In the genomic region with DNA sequence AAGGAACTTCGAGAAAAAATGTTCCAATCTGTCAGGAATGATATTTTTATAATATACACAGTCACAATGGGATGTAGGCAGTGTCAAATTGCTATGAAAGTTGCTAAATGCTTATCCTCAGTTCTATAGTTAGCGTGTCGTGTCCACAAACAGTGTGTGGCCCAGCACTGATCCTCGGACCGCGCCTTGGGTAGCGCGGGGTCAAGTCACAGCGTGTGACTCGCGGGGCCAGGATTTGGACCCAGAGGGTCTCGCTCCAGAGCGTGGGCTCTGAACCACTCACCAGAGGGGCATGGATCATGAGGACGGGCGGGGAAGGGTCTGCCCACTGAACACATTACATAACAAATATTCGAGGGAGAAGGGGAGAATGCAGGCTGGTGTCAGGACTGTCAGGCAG, we compare ENCODE assay signal across 23 cellular contexts.
DNase-seq lines count a peak whose midpoint lies in the region; ATAC-seq and TF ChIP-seq lines count a peak whose summit lies in the region.
"Had no signal": no experiment of that assay in that cellular context is flagged by ENCODE, and none has a peak within 500 bp of the region (broad histone marks: within the 10 kb centered on the region; RNA-seq: fewer than 3 reads in every experiment).

No MANE protein-coding gene starts in this region.

- H3K4me2 ChIP-seq in IMR-90 (ENCODE audit: low read depth, low read length) (no peak overlapping the region), osteoblast (ENCODE audit: insufficient read depth, low read length) (no peak overlapping the region)
- H3K4me2 ChIP-seq: PC-9 had no signal

- H3K4ac ChIP-seq in IMR-90 (ENCODE audit: low read depth, low read length), result no peak overlapping the region

- H4K20me1 ChIP-seq in IMR-90 (ENCODE audit: insufficient read depth, low read length) (no peaks in the 10 kb centered on the region), osteoblast (ENCODE audit: insufficient read depth, low read length) (no peaks in the 10 kb centered on the region)

- no peaks in the 10 kb centered on the region for H3K27me3 ChIP-seq in IMR-90 (ENCODE audit: control insufficient read depth, insufficient read depth, low read length)
- H3K27me3 ChIP-seq in osteoblast (ENCODE audit: insufficient read depth, low read length), result no peaks in the 10 kb centered on the region

- no peak overlapping the region for H4K8ac ChIP-seq in IMR-90 (ENCODE audit: low read depth in 2 of 2, low read length in 2 of 2)

- dilution Hi-C loops in IMR-90 (cut with HindIII; ENCODE audit: low sequenced_read_pairs, unreplicated experiment), result no loop called here

- no peaks in the 10 kb centered on the region for H3K79me2 ChIP-seq in osteoblast (ENCODE audit: insufficient read depth, low read length)

- ATAC-seq in IMR-90 (ENCODE audit: low read depth) (no peak), HG03520 (IDR thresholded peaks at IDR 0.05; ENCODE audit: unreplicated experiment) (no peak)

- H3K23ac ChIP-seq in IMR-90 (ENCODE audit: low read depth, low read length), result no peak overlapping the region

- H3K9me3 ChIP-seq in IMR-90 (ENCODE audit: control insufficient read depth, insufficient read depth, low read length) (no peaks in the 10 kb centered on the region), SK-N-MC (ENCODE audit: low read depth, low read length) (no peaks in the 10 kb centered on the region), osteoblast (ENCODE audit: low read depth, low read length) (no peaks in the 10 kb centered on the region)

- no peak overlapping the region for H3K14ac ChIP-seq in IMR-90 (replicated peaks; ENCODE audit: low read depth, low read length)

- H2BK120ac ChIP-seq in IMR-90 (ENCODE audit: low read depth, low read length), result no peak overlapping the region

- H2BK20ac ChIP-seq in IMR-90 (ENCODE audit: low read depth, low read length), result no peak overlapping the region

- 68% methylated on average over 6 of the region's 16 CpGs; no CpG with 5 or more reads in 1 of the 2 experiments for WGBS in IMR-90 (ENCODE audit: extremely low coverage in 2 of 2, insufficient read length in 1 of 2), 2 experiments

- TF ChIP-seq CTCF in IMR-90 (conservative IDR thresholded peaks at IDR 0.05; ENCODE audit: low read depth, low read length) (no peak), glutamatergic neuron (IDR thresholded peaks at IDR 0.05; ENCODE audit: partially characterized antibody, unreplicated experiment) (no peak), osteoblast (IDR thresholded peaks at IDR 0.05; ENCODE audit: extremely low read depth, low read depth, low read length) (no peak)

- H2AK9ac ChIP-seq in IMR-90 (replicated peaks; ENCODE audit: low read depth, low read length, poor library complexity), result no peak overlapping the region

- H2BK15ac ChIP-seq in IMR-90 (ENCODE audit: low read depth, low read length), result no peak overlapping the region

- H2AFZ ChIP-seq in IMR-90 (replicated peaks; ENCODE audit: low read length, poor library complexity), result peak overlapping the region; percentile 41
- H2AFZ ChIP-seq in osteoblast (ENCODE audit: low read length), result no peak overlapping the region
- H2AFZ ChIP-seq: PC-9 had no signal

- no peak overlapping the region for H3K4me3 ChIP-seq in IMR-90 (ENCODE audit: insufficient read depth, low read depth, low read length)
- H3K4me3 ChIP-seq in SK-N-MC, result no peak overlapping the region
- H3K4me3 ChIP-seq in osteoblast (ENCODE audit: insufficient read depth, low read length), result no peak overlapping the region
- H3K4me3 ChIP-seq: PC-9 had no signal

- H2BK5ac ChIP-seq in IMR-90 (ENCODE audit: low read depth, low read length, poor library complexity, severe bottlenecking), result no peak overlapping the region

- no peak overlapping the region for H3K9ac ChIP-seq in IMR-90 (ENCODE audit: low read depth, low read length)
- H3K9ac ChIP-seq in SK-N-MC (ENCODE audit: insufficient read length), result no peak overlapping the region

- DNase-seq in IMR-90, result no peak
- no peak for DNase-seq in SK-N-MC (ENCODE audit: low read depth, low spot score)
- no peak for DNase-seq in glutamatergic neuron
- DNase-seq in osteoblast (ENCODE audit: insufficient read length, low spot score, missing footprints), result peak; percentile 74
- no peak for DNase-seq in NOMO-1 (lab: John Stamatoyannopoulos, UW; ENCODE audit: unreplicated experiment in 2 of 2)
- DNase-seq in globus pallidus (ENCODE audit: low spot score), result no peak
- DNase-seq: C1 segment of cervical spinal cord; CD4-positive, alpha-beta memory T cell; COR-L47; DMS53; H7; Karpas-422; NCI-H1105; NCI-H146; NCI-H1930; NCI-H446; NCI-H524 treated with DMSO at 0.1 percent for 48 hours; NCI-H774; NK-92 treated with Interleukin-12 subunit alpha and Interleukin-12 subunit beta, amount 100 ng/mL, for 24 hours; PC-9; RPMI8226; SHP77 had no signal

- H3K27ac ChIP-seq in IMR-90 (ENCODE audit: insufficient read depth, low read length) (no peak overlapping the region), SK-N-MC (peak overlapping the region; percentile 12; the same call in 1 of the 2 replicates), osteoblast (ENCODE audit: low read depth, low read length) (no peak overlapping the region)
- H3K27ac ChIP-seq: PC-9 had no signal

- H3K27me3 Mint-ChIP-seq in glutamatergic neuron (ENCODE audit: unreplicated experiment), result peaks cover 3% of the 10 kb centered on the region

- POLR2A ChIA-PET in IMR-90 (lab: Charles Lee; ENCODE audit: unreplicated experiment), result no interaction called here

- no peak for TF ChIP-seq POLR2A in IMR-90 (IDR thresholded peaks at IDR 0.05; ENCODE audit: low read depth, low read length)

- CTCF ChIA-PET in IMR-90 (lab: Yijun Ruan, JAX), result no interaction called here

- H3K36me3 ChIP-seq in IMR-90 (ENCODE audit: control insufficient read depth, insufficient read depth, low read length), result no peaks in the 10 kb centered on the region
- H3K36me3 ChIP-seq in SK-N-MC (ENCODE audit: insufficient read depth, low read length), result no peaks in the 10 kb centered on the region
- no peaks in the 10 kb centered on the region for H3K36me3 ChIP-seq in osteoblast (ENCODE audit: insufficient read depth, low read length)

- TF ChIP-seq RAD21 in IMR-90 (IDR thresholded peaks at IDR 0.05; ENCODE audit: low read length), result no peak

- H3K56ac ChIP-seq in IMR-90 (ENCODE audit: extremely low read depth, insufficient read depth, low read length), result no peak overlapping the region

- H4K5ac ChIP-seq in IMR-90 (ENCODE audit: low read depth, low read length), result no peak overlapping the region

- no peaks in the 10 kb centered on the region for H3K9me1 ChIP-seq in IMR-90 (ENCODE audit: insufficient read depth, low read length)

- H3K4me1 ChIP-seq in IMR-90 (ENCODE audit: control insufficient read depth, insufficient read depth, low read length), result peaks cover 2% of the 10 kb centered on the region; the same call in 1 of the 2 replicates
- no peaks in the 10 kb centered on the region for H3K4me1 ChIP-seq in osteoblast (ENCODE audit: insufficient read depth, low read length)

- H3K79me1 ChIP-seq in IMR-90 (ENCODE audit: low read depth in 1 of 2, low read length in 2 of 2), result no peaks in the 10 kb centered on the region

- in situ Hi-C loops in IMR-90 (cut with MboI; ENCODE audit: low sequenced_read_pairs), result no loop called here

- no TSS peak for BruUV-seq in IMR-90 (replicated peaks; lab: Mats Ljungman, UMichigan)

- H3K18ac ChIP-seq in IMR-90 (ENCODE audit: low read depth, low read length), result no peak overlapping the region

- intact Hi-C loops in IMR-90 (cut with micrococcal nuclease), result no loop called here

- H2AK5ac ChIP-seq in IMR-90 (ENCODE audit: low read depth, low read length), result no peak overlapping the region

- H3K4me3 Mint-ChIP-seq in glutamatergic neuron (ENCODE audit: unreplicated experiment), result peak overlapping the region; percentile 11
- H3K4me3 Mint-ChIP-seq: CD4-positive, alpha-beta memory T cell had no signal

- H4K91ac ChIP-seq in IMR-90 (ENCODE audit: insufficient read depth, low read depth, low read length), result no peak overlapping the region

- H3K27ac Mint-ChIP-seq in glutamatergic neuron (ENCODE audit: unreplicated experiment), result no peak overlapping the region

- H3K4me1 Mint-ChIP-seq in glutamatergic neuron (ENCODE audit: low read depth, unreplicated experiment), result peaks cover 5% of the 10 kb centered on the region

- no peaks in the 10 kb centered on the region for H3K36me3 Mint-ChIP-seq in glutamatergic neuron (ENCODE audit: unreplicated experiment)
- H3K36me3 Mint-ChIP-seq: CD4-positive, alpha-beta memory T cell had no signal

- no peaks in the 10 kb centered on the region for H3K9me3 Mint-ChIP-seq in glutamatergic neuron (ENCODE audit: unreplicated experiment)

TF ChIP-seq in IMR-90, 13 proteins besides CTCF, POLR2A, EP300 and RAD21:
- TF ChIP-seq SMC3 (IDR thresholded peaks at IDR 0.05; ENCODE audit: low read depth, low read length), result no peak
- no peak for TF ChIP-seq RCOR1 (IDR thresholded peaks at IDR 0.05; ENCODE audit: insufficient replicate concordance, low read length)
- no peak for TF ChIP-seq NFE2L2 (IDR thresholded peaks at IDR 0.05; ENCODE audit: low read depth, low read length)
- no peak for TF ChIP-seq MAZ (IDR thresholded peaks at IDR 0.05; ENCODE audit: borderline replicate concordance, low read depth, low read length)
- no peak for TF ChIP-seq BHLHE40 (IDR thresholded peaks at IDR 0.05; ENCODE audit: low read depth, low read length)
- TF ChIP-seq RFX5 (IDR thresholded peaks at IDR 0.05; ENCODE audit: low read depth, low read length), result no peak
TF ChIP-seq in IMR-90: peak in this region for 0.
